In the genomic region with DNA sequence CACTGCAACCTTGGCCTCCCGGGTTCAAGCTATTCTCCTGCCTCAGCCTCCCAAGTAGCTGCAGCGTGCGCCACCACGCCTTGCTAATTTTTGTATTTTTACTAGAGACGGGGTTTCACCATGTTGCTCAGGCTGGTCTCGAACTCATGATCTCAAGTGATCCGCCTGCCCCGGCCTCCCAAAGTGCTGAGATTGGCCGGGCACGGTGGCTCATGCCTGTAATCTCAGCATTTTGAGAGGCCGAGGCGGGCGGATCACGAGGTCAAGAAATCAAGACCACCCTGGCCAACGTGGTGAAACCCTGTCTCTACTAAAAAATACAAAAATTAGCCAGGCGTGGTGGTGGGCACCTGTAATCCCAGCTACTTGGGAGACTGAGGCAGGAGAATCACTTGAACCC, we compare ENCODE assay signal across 1 cellular context. TPM values are rescaled to one million over a fixed set of nuclear protein-coding genes. Genes with fewer than 3 reads are reported as not detected.
"Had no signal": no experiment of that assay in that cellular context is flagged by ENCODE, and none has a peak within 500 bp of the region (broad histone marks: within the 10 kb centered on the region; RNA-seq: fewer than 3 reads in every experiment).

No MANE protein-coding gene starts in this region.

RNA-seq across cellular contexts. Expression of gene TLDC2, which starts 57.6 kb away (rescaled TPM):
- polyA plus RNA-seq: IgD-negative memory B cell had no signal
